ENCODE assay signal across 1 cellular context in the genomic region with DNA sequence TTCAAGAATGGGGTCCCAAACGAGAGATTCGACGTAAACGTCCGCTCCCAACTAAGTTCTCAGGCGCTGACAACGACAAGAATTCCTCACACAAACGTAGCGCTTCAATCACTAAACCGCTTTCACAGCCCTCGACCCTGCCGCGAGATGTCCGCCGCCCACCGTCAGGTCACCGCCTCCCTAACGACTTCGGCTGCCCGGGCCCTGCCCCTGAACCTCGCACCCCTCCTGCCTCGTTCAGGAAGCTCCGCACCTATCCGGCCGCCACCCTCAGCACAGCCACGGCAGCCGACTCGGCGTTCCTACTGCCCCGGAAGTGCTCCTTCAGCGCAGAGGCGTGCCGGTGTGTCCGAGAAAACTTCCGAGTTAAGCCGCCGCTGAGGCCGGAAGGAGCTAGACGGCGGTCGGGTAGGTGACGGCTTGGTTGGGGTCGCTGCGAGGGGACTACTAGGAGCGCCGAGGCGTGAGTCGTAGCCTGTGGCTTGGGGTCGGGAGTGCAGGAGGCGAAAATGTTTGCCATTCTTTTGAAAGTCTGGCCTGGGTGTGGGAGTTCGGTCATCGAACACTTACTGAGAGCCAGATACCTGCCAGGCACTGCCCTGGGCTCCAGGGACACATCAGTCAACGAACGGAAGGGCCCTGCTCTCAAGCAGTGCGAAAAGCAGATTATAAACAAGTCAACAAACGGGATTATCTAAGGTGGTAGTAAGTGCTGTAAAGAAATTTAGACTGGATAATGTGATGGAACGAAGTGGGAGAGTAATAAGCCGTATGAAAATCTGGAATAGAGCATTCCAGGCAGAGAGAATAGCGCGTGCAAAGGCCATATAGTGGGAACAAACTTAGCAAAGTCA.
TF ChIP-seq lines count a peak whose summit lies in the region.

FAM114A2 (minus strand) TSS at position 307 of the 854 bp plus-strand sequence. CDS start 3,957 bp downstream, outside the sequence.
MFAP3 (plus strand) TSS at position 364 of the 854 bp plus-strand sequence. CDS start 10,756 bp downstream, outside the sequence.

TF ChIP-seq in HepG2, 621 proteins besides CTCF, POLR2A, EP300 and RAD21 (continued from another document and continues in another):
- TF ChIP-seq, protein P1, sequence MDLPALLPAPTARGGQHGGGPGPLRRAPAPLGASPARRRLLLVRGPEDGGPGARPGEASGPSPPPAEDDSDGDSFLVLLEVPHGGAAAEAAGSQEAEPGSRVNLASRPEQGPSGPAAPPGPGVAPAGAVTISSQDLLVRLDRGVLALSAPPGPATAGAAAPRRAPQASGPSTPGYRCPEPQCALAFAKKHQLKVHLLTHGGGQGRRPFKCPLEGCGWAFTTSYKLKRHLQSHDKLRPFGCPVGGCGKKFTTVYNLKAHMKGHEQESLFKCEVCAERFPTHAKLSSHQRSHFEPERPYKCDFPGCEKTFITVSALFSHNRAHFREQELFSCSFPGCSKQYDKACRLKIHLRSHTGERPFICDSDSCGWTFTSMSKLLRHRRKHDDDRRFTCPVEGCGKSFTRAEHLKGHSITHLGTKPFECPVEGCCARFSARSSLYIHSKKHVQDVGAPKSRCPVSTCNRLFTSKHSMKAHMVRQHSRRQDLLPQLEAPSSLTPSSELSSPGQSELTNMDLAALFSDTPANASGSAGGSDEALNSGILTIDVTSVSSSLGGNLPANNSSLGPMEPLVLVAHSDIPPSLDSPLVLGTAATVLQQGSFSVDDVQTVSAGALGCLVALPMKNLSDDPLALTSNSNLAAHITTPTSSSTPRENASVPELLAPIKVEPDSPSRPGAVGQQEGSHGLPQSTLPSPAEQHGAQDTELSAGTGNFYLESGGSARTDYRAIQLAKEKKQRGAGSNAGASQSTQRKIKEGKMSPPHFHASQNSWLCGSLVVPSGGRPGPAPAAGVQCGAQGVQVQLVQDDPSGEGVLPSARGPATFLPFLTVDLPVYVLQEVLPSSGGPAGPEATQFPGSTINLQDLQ (CRISPR knock-in tag; IDR thresholded peaks at IDR 0.05): no peak
- no peak for TF ChIP-seq GATA4 (IDR thresholded peaks at IDR 0.05; ENCODE audit: borderline replicate concordance, low read depth)
- peak; percentile 83 for TF ChIP-seq DRAP1 (CRISPR knock-in tag; IDR thresholded peaks at IDR 0.05)
- TF ChIP-seq ZNF629 (CRISPR knock-in tag; conservative IDR thresholded peaks at IDR 0.05): no peak
- TF ChIP-seq ZNF749 (CRISPR knock-in tag; IDR thresholded peaks at IDR 0.05; ENCODE audit: borderline replicate concordance): peak; percentile 62; the same call in 1 of the 2 replicates
- TF ChIP-seq U2AF1 (optimal IDR thresholded peaks at IDR 0.05; ENCODE audit: low read depth, low read length): no peak
- 0 out of 2 replicates have a peak, but pooled peaks have one; percentile 28 for TF ChIP-seq HNRNPL (IDR thresholded peaks at IDR 0.05; ENCODE audit: low read depth, low read length)
- no peak for TF ChIP-seq ZNF530 (CRISPR knock-in tag; IDR thresholded peaks at IDR 0.05; ENCODE audit: low read depth)
- peak; percentile 92; the same call in 1 of the 2 replicates for TF ChIP-seq ZNF788 (CRISPR knock-in tag; IDR thresholded peaks at IDR 0.05; ENCODE audit: borderline replicate concordance)
- no peak for TF ChIP-seq RCOR2 (CRISPR knock-in tag; IDR thresholded peaks at IDR 0.05)
- peak; percentile 64; the same call in 1 of the 2 replicates for TF ChIP-seq MXD3 (CRISPR knock-in tag; IDR thresholded peaks at IDR 0.05)
- TF ChIP-seq ZKSCAN8 (CRISPR knock-in tag; IDR thresholded peaks at IDR 0.05; ENCODE audit: borderline replicate concordance): peak; percentile 71; the same call in 1 of the 2 replicates
- TF ChIP-seq ZNF709 (CRISPR knock-in tag; IDR thresholded peaks at IDR 0.05): peak; percentile 95
- TF ChIP-seq BRCA1 (CRISPR knock-in tag; IDR thresholded peaks at IDR 0.05): no peak
- TF ChIP-seq ZBTB3 (CRISPR knock-in tag; IDR thresholded peaks at IDR 0.05; ENCODE audit: borderline replicate concordance, low read depth): no peak
- TF ChIP-seq, protein P2, sequence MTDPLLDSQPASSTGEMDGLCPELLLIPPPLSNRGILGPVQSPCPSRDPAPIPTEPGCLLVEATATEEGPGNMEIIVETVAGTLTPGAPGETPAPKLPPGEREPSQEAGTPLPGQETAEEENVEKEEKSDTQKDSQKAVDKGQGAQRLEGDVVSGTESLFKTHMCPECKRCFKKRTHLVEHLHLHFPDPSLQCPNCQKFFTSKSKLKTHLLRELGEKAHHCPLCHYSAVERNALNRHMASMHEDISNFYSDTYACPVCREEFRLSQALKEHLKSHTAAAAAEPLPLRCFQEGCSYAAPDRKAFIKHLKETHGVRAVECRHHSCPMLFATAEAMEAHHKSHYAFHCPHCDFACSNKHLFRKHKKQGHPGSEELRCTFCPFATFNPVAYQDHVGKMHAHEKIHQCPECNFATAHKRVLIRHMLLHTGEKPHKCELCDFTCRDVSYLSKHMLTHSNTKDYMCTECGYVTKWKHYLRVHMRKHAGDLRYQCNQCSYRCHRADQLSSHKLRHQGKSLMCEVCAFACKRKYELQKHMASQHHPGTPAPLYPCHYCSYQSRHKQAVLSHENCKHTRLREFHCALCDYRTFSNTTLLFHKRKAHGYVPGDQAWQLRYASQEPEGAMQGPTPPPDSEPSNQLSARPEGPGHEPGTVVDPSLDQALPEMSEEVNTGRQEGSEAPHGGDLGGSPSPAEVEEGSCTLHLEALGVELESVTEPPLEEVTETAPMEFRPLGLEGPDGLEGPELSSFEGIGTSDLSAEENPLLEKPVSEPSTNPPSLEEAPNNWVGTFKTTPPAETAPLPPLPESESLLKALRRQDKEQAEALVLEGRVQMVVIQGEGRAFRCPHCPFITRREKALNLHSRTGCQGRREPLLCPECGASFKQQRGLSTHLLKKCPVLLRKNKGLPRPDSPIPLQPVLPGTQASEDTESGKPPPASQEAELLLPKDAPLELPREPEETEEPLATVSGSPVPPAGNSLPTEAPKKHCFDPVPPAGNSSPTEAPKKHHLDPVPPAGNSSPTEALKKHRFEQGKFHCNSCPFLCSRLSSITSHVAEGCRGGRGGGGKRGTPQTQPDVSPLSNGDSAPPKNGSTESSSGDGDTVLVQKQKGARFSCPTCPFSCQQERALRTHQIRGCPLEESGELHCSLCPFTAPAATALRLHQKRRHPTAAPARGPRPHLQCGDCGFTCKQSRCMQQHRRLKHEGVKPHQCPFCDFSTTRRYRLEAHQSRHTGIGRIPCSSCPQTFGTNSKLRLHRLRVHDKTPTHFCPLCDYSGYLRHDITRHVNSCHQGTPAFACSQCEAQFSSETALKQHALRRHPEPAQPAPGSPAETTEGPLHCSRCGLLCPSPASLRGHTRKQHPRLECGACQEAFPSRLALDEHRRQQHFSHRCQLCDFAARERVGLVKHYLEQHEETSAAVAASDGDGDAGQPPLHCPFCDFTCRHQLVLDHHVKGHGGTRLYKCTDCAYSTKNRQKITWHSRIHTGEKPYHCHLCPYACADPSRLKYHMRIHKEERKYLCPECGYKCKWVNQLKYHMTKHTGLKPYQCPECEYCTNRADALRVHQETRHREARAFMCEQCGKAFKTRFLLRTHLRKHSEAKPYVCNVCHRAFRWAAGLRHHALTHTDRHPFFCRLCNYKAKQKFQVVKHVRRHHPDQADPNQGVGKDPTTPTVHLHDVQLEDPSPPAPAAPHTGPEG (CRISPR knock-in tag; IDR thresholded peaks at IDR 0.05): no peak
- TF ChIP-seq AGO2 (optimal IDR thresholded peaks at IDR 0.05; ENCODE audit: low read depth, low read length): peak; percentile 54
- peak; percentile 88 for TF ChIP-seq SMAD3 (CRISPR knock-in tag; IDR thresholded peaks at IDR 0.05)
- TF ChIP-seq GLI4 (CRISPR knock-in tag; IDR thresholded peaks at IDR 0.05; ENCODE audit: borderline replicate concordance): peak; percentile 32; the same call in 1 of the 2 replicates
- TF ChIP-seq ZNF44 (CRISPR knock-in tag; IDR thresholded peaks at IDR 0.05): peak; percentile 86
- peak; percentile 55; the same call in 1 of the 2 replicates for TF ChIP-seq NFYC (CRISPR knock-in tag; IDR thresholded peaks at IDR 0.05)
- TF ChIP-seq RFXANK (CRISPR knock-in tag; IDR thresholded peaks at IDR 0.05): no peak
- TF ChIP-seq, protein P3, sequence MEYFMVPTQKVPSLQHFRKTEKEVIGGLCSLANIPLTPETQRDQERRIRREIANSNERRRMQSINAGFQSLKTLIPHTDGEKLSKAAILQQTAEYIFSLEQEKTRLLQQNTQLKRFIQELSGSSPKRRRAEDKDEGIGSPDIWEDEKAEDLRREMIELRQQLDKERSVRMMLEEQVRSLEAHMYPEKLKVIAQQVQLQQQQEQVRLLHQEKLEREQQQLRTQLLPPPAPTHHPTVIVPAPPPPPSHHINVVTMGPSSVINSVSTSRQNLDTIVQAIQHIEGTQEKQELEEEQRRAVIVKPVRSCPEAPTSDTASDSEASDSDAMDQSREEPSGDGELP (IDR thresholded peaks at IDR 0.05; ENCODE audit: borderline replicate concordance, low read depth): peak; percentile 42; the same call in 1 of the 2 replicates
- peak; percentile 70 for TF ChIP-seq TEAD3 (CRISPR knock-in tag; optimal IDR thresholded peaks at IDR 0.05; ENCODE audit: borderline replicate concordance)
- TF ChIP-seq SMAD1 (CRISPR knock-in tag; IDR thresholded peaks at IDR 0.05; ENCODE audit: borderline replicate concordance, low read depth): no peak
- TF ChIP-seq GABPB1 (CRISPR knock-in tag; IDR thresholded peaks at IDR 0.05): peak; percentile 100
- TF ChIP-seq, protein P4, sequence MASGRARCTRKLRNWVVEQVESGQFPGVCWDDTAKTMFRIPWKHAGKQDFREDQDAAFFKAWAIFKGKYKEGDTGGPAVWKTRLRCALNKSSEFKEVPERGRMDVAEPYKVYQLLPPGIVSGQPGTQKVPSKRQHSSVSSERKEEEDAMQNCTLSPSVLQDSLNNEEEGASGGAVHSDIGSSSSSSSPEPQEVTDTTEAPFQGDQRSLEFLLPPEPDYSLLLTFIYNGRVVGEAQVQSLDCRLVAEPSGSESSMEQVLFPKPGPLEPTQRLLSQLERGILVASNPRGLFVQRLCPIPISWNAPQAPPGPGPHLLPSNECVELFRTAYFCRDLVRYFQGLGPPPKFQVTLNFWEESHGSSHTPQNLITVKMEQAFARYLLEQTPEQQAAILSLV (CRISPR knock-in tag; IDR thresholded peaks at IDR 0.05; ENCODE audit: borderline replicate concordance): peak; percentile 69; the same call in 1 of the 2 replicates
- TF ChIP-seq, protein P5, sequence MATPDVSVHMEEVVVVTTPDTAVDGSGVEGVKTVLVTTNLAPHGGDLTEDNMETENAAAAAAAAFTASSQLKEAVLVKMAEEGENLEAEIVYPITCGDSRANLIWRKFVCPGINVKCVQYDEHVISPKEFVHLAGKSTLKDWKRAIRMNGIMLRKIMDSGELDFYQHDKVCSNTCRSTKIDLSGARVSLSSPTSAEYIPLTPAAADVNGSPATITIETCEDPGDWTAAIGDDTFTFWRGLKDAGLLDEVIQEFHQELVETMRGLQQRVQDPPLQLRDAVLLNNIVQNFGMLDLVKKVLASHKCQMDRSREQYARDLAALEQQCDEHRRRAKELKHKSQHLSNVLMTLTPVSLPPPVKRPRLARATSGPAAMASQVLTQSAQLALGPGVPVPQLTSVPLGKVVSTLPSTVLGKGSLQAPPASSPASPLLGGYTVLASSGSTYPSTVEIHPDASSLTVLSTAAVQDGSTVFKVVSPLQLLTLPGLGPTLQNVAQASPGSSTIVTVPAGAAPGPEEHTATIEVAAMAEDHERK (CRISPR knock-in tag; IDR thresholded peaks at IDR 0.05; ENCODE audit: low read depth): peak; percentile 78
- TF ChIP-seq FOXM1 (CRISPR knock-in tag; IDR thresholded peaks at IDR 0.05): no peak
- TF ChIP-seq ZNF570 (CRISPR knock-in tag; IDR thresholded peaks at IDR 0.05; ENCODE audit: borderline replicate concordance): no peak
- no peak for TF ChIP-seq SIX1 (CRISPR knock-in tag; IDR thresholded peaks at IDR 0.05; ENCODE audit: borderline replicate concordance)
- TF ChIP-seq SRF (IDR thresholded peaks at IDR 0.05; ENCODE audit: low read depth, low read length): no peak
- TF ChIP-seq, protein P6, sequence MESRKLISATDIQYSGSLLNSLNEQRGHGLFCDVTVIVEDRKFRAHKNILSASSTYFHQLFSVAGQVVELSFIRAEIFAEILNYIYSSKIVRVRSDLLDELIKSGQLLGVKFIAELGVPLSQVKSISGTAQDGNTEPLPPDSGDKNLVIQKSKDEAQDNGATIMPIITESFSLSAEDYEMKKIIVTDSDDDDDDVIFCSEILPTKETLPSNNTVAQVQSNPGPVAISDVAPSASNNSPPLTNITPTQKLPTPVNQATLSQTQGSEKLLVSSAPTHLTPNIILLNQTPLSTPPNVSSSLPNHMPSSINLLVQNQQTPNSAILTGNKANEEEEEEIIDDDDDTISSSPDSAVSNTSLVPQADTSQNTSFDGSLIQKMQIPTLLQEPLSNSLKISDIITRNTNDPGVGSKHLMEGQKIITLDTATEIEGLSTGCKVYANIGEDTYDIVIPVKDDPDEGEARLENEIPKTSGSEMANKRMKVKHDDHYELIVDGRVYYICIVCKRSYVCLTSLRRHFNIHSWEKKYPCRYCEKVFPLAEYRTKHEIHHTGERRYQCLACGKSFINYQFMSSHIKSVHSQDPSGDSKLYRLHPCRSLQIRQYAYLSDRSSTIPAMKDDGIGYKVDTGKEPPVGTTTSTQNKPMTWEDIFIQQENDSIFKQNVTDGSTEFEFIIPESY (CRISPR knock-in tag; IDR thresholded peaks at IDR 0.05): no peak; the same call in 1 of the 2 replicates
- TF ChIP-seq KMT2A (CRISPR knock-in tag; IDR thresholded peaks at IDR 0.05): peak; percentile 99
- TF ChIP-seq, protein P7, sequence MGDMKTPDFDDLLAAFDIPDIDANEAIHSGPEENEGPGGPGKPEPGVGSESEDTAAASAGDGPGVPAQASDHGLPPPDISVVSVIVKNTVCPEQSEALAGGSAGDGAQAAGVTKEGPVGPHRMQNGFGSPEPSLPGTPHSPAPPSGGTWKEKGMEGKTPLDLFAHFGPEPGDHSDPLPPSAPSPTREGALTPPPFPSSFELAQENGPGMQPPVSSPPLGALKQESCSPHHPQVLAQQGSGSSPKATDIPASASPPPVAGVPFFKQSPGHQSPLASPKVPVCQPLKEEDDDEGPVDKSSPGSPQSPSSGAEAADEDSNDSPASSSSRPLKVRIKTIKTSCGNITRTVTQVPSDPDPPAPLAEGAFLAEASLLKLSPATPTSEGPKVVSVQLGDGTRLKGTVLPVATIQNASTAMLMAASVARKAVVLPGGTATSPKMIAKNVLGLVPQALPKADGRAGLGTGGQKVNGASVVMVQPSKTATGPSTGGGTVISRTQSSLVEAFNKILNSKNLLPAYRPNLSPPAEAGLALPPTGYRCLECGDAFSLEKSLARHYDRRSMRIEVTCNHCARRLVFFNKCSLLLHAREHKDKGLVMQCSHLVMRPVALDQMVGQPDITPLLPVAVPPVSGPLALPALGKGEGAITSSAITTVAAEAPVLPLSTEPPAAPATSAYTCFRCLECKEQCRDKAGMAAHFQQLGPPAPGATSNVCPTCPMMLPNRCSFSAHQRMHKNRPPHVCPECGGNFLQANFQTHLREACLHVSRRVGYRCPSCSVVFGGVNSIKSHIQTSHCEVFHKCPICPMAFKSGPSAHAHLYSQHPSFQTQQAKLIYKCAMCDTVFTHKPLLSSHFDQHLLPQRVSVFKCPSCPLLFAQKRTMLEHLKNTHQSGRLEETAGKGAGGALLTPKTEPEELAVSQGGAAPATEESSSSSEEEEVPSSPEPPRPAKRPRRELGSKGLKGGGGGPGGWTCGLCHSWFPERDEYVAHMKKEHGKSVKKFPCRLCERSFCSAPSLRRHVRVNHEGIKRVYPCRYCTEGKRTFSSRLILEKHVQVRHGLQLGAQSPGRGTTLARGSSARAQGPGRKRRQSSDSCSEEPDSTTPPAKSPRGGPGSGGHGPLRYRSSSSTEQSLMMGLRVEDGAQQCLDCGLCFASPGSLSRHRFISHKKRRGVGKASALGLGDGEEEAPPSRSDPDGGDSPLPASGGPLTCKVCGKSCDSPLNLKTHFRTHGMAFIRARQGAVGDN (CRISPR knock-in tag; IDR thresholded peaks at IDR 0.05): peak; percentile 99
